ENCODE assay signal across 18 cellular contexts in the genomic region with DNA sequence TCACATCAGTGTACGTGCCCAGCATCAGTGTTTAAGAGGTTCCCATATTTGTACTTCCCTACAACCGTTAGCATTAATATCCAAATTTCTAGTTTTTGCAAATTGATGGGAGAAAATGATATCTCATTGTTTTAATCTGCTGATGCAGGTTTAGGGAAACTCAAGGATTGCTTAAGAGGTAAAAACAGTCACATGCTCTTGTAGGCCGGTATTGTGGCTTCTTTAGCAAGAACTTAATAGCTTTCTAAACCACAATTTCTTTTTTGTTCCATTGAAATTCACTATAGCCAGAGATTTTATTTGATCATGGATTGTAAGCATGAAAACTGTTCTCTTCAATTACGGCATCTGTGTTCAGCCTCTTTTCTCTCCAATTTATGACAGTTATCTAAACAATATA. TPM values are rescaled to one million over a fixed set of nuclear protein-coding genes. Genes with fewer than 3 reads are reported as not detected.
DNase-seq lines count a peak whose midpoint lies in the region; ATAC-seq and TF ChIP-seq lines count a peak whose summit lies in the region.
"Had no signal": no experiment of that assay in that cellular context is flagged by ENCODE, and none has a peak within 500 bp of the region (broad histone marks: within the 10 kb centered on the region; RNA-seq: fewer than 3 reads in every experiment).

No MANE protein-coding gene starts in this region.

- no peak overlapping the region for H3K27ac Mint-ChIP-seq in T-helper 17 cell
- H3K27ac Mint-ChIP-seq: H9 had no signal

- no peak overlapping the region for H2AFZ ChIP-seq in mammary epithelial cell (ENCODE audit: low read depth, low read length)
- H2AFZ ChIP-seq: PC-9 had no signal

- no peak overlapping the region for H3K4me3 ChIP-seq in mammary epithelial cell (replicated peaks in 1 of 3; ENCODE audit: insufficient read depth in 1 of 3, low read depth in 2 of 3, low read length in 3 of 3)
- H3K4me3 ChIP-seq in skeletal muscle cell (ENCODE audit: low read depth, low read length), result no peak overlapping the region
- H3K4me3 ChIP-seq: PC-9, sigmoid colon, thoracic aorta had no signal

- no peaks in the 10 kb centered on the region for H3K36me3 Mint-ChIP-seq in T-helper 17 cell (ENCODE audit: low read depth)

- no peak for ATAC-seq in T-helper 17 cell
- no peak for ATAC-seq in sciatic nerve

- no peak overlapping the region for H3K4me3 Mint-ChIP-seq in T-helper 17 cell
- H3K4me3 Mint-ChIP-seq: H9 had no signal

- DNase-seq in HCEC 1CT (peak; percentile 19), NOMO-1 (lab: John Stamatoyannopoulos, UW; ENCODE audit: unreplicated experiment in 2 of 2) (peak; percentile 60 to 93), mammary epithelial cell (peak; percentile 73), skeletal muscle cell (ENCODE audit: low read depth) (peak; percentile 1), NCI-H345 treated with DMSO at 0.1 percent for 48 hours (lab: John Stamatoyannopoulos, UW; ENCODE audit: unreplicated experiment) (no peak), T-helper 17 cell (no peak), sciatic nerve (ENCODE audit: low spot score) (no peak)
- DNase-seq: amygdala; cortex of kidney; H9; NCI-H510A; occipital lobe; PC-9; sigmoid colon; stimulated activated CD4-positive, alpha-beta T cell treated with anti-CD3 and anti-CD28 coated beads, Interleukin-4, amount 100 ng/mL, for 1 hour; SW 1271 had no signal

- no TSS peak for BruUV-seq in mammary epithelial cell (replicated peaks; lab: Mats Ljungman, UMichigan)

- H3K9me3 ChIP-seq in mammary epithelial cell (replicated peaks; ENCODE audit: insufficient read depth, low read length) (no peaks in the 10 kb centered on the region), T-helper 17 cell (ENCODE audit: control insufficient read depth, low read length, poor library complexity, severe bottlenecking) (no peaks in the 10 kb centered on the region)
- H3K9me3 ChIP-seq: sigmoid colon, thoracic aorta had no signal

- TF ChIP-seq CTCF in mammary epithelial cell (conservative IDR thresholded peaks at IDR 0.05 in 1 of 2, IDR thresholded peaks at IDR 0.05 in 1 of 2; ENCODE audit: extremely low read depth in 1 of 2, insufficient read depth in 1 of 2, low read depth in 1 of 2, low read length in 2 of 2), result no peak

- no peaks in the 10 kb centered on the region for H3K27me3 ChIP-seq in mammary epithelial cell (ENCODE audit: insufficient read depth, low read length)
- H3K27me3 ChIP-seq: sigmoid colon had no signal

- no peak overlapping the region for H3K9ac ChIP-seq in mammary epithelial cell (ENCODE audit: insufficient read depth, low read length)

- no peaks in the 10 kb centered on the region for H4K20me1 ChIP-seq in mammary epithelial cell (ENCODE audit: insufficient read depth, low read length)

- no peak overlapping the region for H3K4me2 ChIP-seq in mammary epithelial cell (ENCODE audit: insufficient read depth, low read depth, low read length)
- H3K4me2 ChIP-seq: PC-9 had no signal

- in situ Hi-C loops in mammary epithelial cell (cut with MboI; ENCODE audit: low sequenced_read_pairs in 2 of 2), result no loop called here

- 39% methylated on average over 4 of the region's 4 CpGs for WGBS in mammary epithelial cell (ENCODE audit: low coverage, missing lambda C conversion rate)

- H3K4me1 Mint-ChIP-seq in T-helper 17 cell, result no peaks in the 10 kb centered on the region

- dilution Hi-C loops in mammary epithelial cell (cut with HindIII; ENCODE audit: low sequenced_read_pairs), result no loop called here

- CTCF ChIA-PET in mammary epithelial cell (lab: Charles Lee; ENCODE audit: low non-redundant PET), result no interaction called here

- no peaks in the 10 kb centered on the region for H3K79me2 ChIP-seq in mammary epithelial cell (ENCODE audit: insufficient read depth, low read length)

- H3K27ac ChIP-seq in mammary epithelial cell (ENCODE audit: insufficient read depth, low read depth, low read length), result no peak overlapping the region
- H3K27ac ChIP-seq: C4-2B, PC-9, sigmoid colon, thoracic aorta had no signal

- H3K4me1 ChIP-seq in mammary epithelial cell (ENCODE audit: insufficient read depth, low read length), result peaks cover 12% of the 10 kb centered on the region
- H3K4me1 ChIP-seq: sigmoid colon had no signal

- H3K36me3 ChIP-seq in mammary epithelial cell (ENCODE audit: insufficient read depth, low read length), result no peaks in the 10 kb centered on the region
- H3K36me3 ChIP-seq: sigmoid colon, thoracic aorta had no signal

- intact Hi-C loops in mammary epithelial cell (cut with micrococcal nuclease) (no loop called here), sciatic nerve (cut with DNase I) (no loop called here)

- peaks cover 35% of the 10 kb centered on the region for H3K27me3 Mint-ChIP-seq in T-helper 17 cell

RNA-seq across cellular contexts. Expression of a gene that starts 29.5 kb away (rescaled TPM):
- total RNA-seq in mammary epithelial cell (1 to 10 TPM; 1.2 to 2.2 TPM), T-helper 17 cell (not detected), sciatic nerve (4.4 TPM)
- 0.18 TPM for polyA plus RNA-seq in mammary epithelial cell
- polyA minus RNA-seq in mammary epithelial cell, result not detected

Comparison
In these comparisons a context has a peak if more than half of its experiments do, and no peak if none do; other contexts are left out.
1. DNase-seq: peak in HCEC 1CT (single experiment), NOMO-1 (2 of 2), mammary epithelial cell (single experiment) and skeletal muscle cell (single experiment); none in NCI-H345 treated with DMSO at 0.1 percent for 48 hours (single experiment), T-helper 17 cell (0 of 3) and sciatic nerve (single experiment).